In the genomic region with DNA sequence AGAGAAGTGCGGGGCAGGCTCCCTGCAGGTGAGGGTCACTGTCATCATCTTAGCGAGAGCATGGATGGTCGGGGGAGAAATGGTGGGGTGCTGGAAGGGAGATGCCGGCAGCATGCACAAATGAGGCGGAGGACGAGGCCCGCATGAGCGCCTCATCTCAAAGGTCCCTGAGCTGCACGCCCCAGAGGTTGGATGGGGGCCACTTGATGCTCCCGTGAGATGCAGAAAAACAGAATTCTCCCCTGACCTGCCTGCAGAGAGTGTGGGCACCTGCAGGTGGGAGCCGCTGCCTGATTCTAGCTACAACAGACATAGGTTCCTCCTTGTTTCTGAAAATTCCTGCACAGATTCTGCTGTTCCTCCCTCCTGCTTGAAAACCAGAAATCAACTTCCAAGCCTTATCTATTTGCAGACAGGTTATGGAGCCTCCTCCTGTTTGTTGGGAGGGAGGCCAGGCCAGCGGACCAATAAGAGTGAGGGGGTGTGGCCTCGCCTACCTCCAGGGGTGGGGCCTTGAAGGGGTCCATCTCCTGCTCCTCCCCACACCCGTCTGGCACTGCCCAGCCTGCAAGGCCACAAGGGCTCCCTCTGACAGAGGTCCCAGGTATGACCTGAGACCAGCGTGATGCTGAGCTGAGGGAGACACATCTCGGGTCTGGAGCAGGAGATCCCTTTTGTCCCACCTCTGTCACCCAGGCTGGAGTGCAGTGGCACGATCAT, we compare ENCODE assay signal across 9 cellular contexts.
DNase-seq lines count a peak whose midpoint lies in the region; ATAC-seq and TF ChIP-seq lines count a peak whose summit lies in the region.
"Had no signal": no experiment of that assay in that cellular context is flagged by ENCODE, and none has a peak within 500 bp of the region (broad histone marks: within the 10 kb centered on the region; RNA-seq: fewer than 3 reads in every experiment).

No MANE protein-coding gene starts in this region.

- POLR2A ChIA-PET in activated naive CD8-positive, alpha-beta T cell treated with anti-CD3 and anti-CD28 coated beads, Interleukin-2, amount 10 ng/mL, durations not matched to agents 7 days and 5 days (lab: Charles Lee), result no interaction called here

- CTCF ChIA-PET in activated naive CD4-positive, alpha-beta T cell treated with anti-CD3 and anti-CD28 coated beads for 36 hours (lab: Charles Lee), result interaction anchor here (0.6 kb wide), 1 partner anchor 23 kb away, joined by 3 read pairs; no protein-coding TSS in a partner anchor

- no peak overlapping the region for H3K4me3 Mint-ChIP-seq in activated naive CD4-positive, alpha-beta T cell treated with anti-CD3 and anti-CD28 coated beads for 36 hours
- no peak overlapping the region for H3K4me3 Mint-ChIP-seq in activated naive CD8-positive, alpha-beta T cell treated with anti-CD3 and anti-CD28 coated beads, Interleukin-2, amount 10 ng/mL, durations not matched to agents 7 days and 5 days
- H3K4me3 Mint-ChIP-seq in progenitor cell of endocrine pancreas (ENCODE audit: low read depth) (no peak overlapping the region), type B pancreatic cell (no peak overlapping the region)
- H3K4me3 Mint-ChIP-seq: nephron had no signal

- peak overlapping the region; percentile 70 for H3K27ac Mint-ChIP-seq in activated naive CD4-positive, alpha-beta T cell treated with anti-CD3 and anti-CD28 coated beads for 36 hours
- H3K27ac Mint-ChIP-seq in activated naive CD8-positive, alpha-beta T cell treated with anti-CD3 and anti-CD28 coated beads, Interleukin-2, amount 10 ng/mL, durations not matched to agents 7 days and 5 days, result peak overlapping the region; percentile 60
- H3K27ac Mint-ChIP-seq in progenitor cell of endocrine pancreas (peak overlapping the region; percentile 86), type B pancreatic cell (no peak overlapping the region)
- H3K27ac Mint-ChIP-seq: nephron had no signal

- peaks cover 4% of the 10 kb centered on the region for H3K4me1 Mint-ChIP-seq in activated naive CD4-positive, alpha-beta T cell treated with anti-CD3 and anti-CD28 coated beads for 36 hours (ENCODE audit: low read depth)
- H3K4me1 Mint-ChIP-seq in activated naive CD8-positive, alpha-beta T cell treated with anti-CD3 and anti-CD28 coated beads, Interleukin-2, amount 10 ng/mL, durations not matched to agents 7 days and 5 days, result peaks cover 3% of the 10 kb centered on the region
- H3K4me1 Mint-ChIP-seq in progenitor cell of endocrine pancreas (ENCODE audit: low read depth), result peaks cover 6% of the 10 kb centered on the region
- H3K4me1 Mint-ChIP-seq in type B pancreatic cell (ENCODE audit: unreplicated experiment), result no peaks in the 10 kb centered on the region
- H3K4me1 Mint-ChIP-seq: nephron had no signal

- peak; percentile 82 for ATAC-seq in GM21529 (IDR thresholded peaks at IDR 0.05; ENCODE audit: unreplicated experiment)
- ATAC-seq in activated naive CD8-positive, alpha-beta T cell treated with anti-CD3 and anti-CD28 coated beads, Interleukin-2, amount 10 ng/mL, durations not matched to agents 7 days and 5 days (ENCODE audit: low read depth), result peak; percentile 32

- H3K27me3 Mint-ChIP-seq in activated naive CD4-positive, alpha-beta T cell treated with anti-CD3 and anti-CD28 coated beads for 36 hours (ENCODE audit: low read depth), result no peaks in the 10 kb centered on the region
- H3K27me3 Mint-ChIP-seq in activated naive CD8-positive, alpha-beta T cell treated with anti-CD3 and anti-CD28 coated beads, Interleukin-2, amount 10 ng/mL, durations not matched to agents 7 days and 5 days, result no peaks in the 10 kb centered on the region
- no peaks in the 10 kb centered on the region for H3K27me3 Mint-ChIP-seq in progenitor cell of endocrine pancreas
- no peaks in the 10 kb centered on the region for H3K27me3 Mint-ChIP-seq in type B pancreatic cell

- no peak for DNase-seq in activated naive CD4-positive, alpha-beta T cell treated with anti-CD3 and anti-CD28 coated beads for 36 hours
- DNase-seq in activated naive CD4-positive, alpha-beta T cell treated with anti-CD3 and anti-CD28 coated beads, Interleukin-2, amount 50 U/mL, for 16 hours, result no peak
- DNase-seq in NCI-H1930 (lab: John Stamatoyannopoulos, UW) (peak; percentile 20 to 22), progenitor cell of endocrine pancreas (ENCODE audit: low spot score, unreplicated experiment) (no peak), type B pancreatic cell (ENCODE audit: extremely low spot score, unreplicated experiment) (no peak)
- DNase-seq in activated naive CD8-positive, alpha-beta T cell treated with anti-CD3 and anti-CD28 coated beads, Interleukin-2, amount 10 ng/mL, durations not matched to agents 7 days and 5 days, result no peak
- no peak for DNase-seq in effector CD4-positive, alpha-beta T cell

- no peaks in the 10 kb centered on the region for H3K9me3 Mint-ChIP-seq in activated naive CD4-positive, alpha-beta T cell treated with anti-CD3 and anti-CD28 coated beads for 36 hours
- H3K9me3 Mint-ChIP-seq in activated naive CD8-positive, alpha-beta T cell treated with anti-CD3 and anti-CD28 coated beads, Interleukin-2, amount 10 ng/mL, durations not matched to agents 7 days and 5 days, result no peaks in the 10 kb centered on the region
- H3K9me3 Mint-ChIP-seq in progenitor cell of endocrine pancreas (ENCODE audit: low read depth) (peaks cover 2% of the 10 kb centered on the region), type B pancreatic cell (no peaks in the 10 kb centered on the region)
- H3K9me3 Mint-ChIP-seq: nephron had no signal

- H3K36me3 Mint-ChIP-seq in activated naive CD4-positive, alpha-beta T cell treated with anti-CD3 and anti-CD28 coated beads for 36 hours (ENCODE audit: low read depth), result peaks cover 5% of the 10 kb centered on the region
- peaks cover 12% of the 10 kb centered on the region for H3K36me3 Mint-ChIP-seq in activated naive CD8-positive, alpha-beta T cell treated with anti-CD3 and anti-CD28 coated beads, Interleukin-2, amount 10 ng/mL, durations not matched to agents 7 days and 5 days
- H3K36me3 Mint-ChIP-seq in progenitor cell of endocrine pancreas (ENCODE audit: insufficient read depth) (peaks cover 17% of the 10 kb centered on the region), type B pancreatic cell (peaks cover 9% of the 10 kb centered on the region)

- intact Hi-C loops in activated naive CD4-positive, alpha-beta T cell treated with anti-CD3 and anti-CD28 coated beads for 36 hours (cut with micrococcal nuclease), result no loop called here

- TF ChIP-seq CTCF in progenitor cell of endocrine pancreas (IDR thresholded peaks at IDR 0.05; ENCODE audit: unreplicated experiment) (no peak), type B pancreatic cell (conservative IDR thresholded peaks at IDR 0.05) (no peak)

Comparison
In these comparisons a context has a peak if more than half of its experiments do, and no peak if none do; other contexts are left out.
1. DNase-seq: peak in NCI-H1930 (2 of 2); none in activated naive CD4-positive, alpha-beta T cell treated with anti-CD3 and anti-CD28 coated beads for 36 hours (single experiment), activated naive CD4-positive, alpha-beta T cell treated with anti-CD3 and anti-CD28 coated beads, Interleukin-2, amount 50 U/mL, for 16 hours (single experiment), activated naive CD8-positive, alpha-beta T cell treated with anti-CD3 and anti-CD28 coated beads, Interleukin-2, amount 10 ng/mL, durations not matched to agents 7 days and 5 days (single experiment), progenitor cell of endocrine pancreas (single experiment), effector CD4-positive, alpha-beta T cell (single experiment) and type B pancreatic cell (single experiment).